1 cellular context compared by ENCODE assay signal in genomic region chr10:132145521-132146185, GRCh38.
TF ChIP-seq lines count a peak whose summit lies in the region.

No MANE protein-coding gene starts in this region.

TF ChIP-seq in HepG2, 621 proteins besides CTCF, POLR2A, EP300 and RAD21 (continued from another document):
- TF ChIP-seq ZNF75D (CRISPR knock-in tag; IDR thresholded peaks at IDR 0.05; ENCODE audit: borderline replicate concordance) (no peak), ZNF549 (CRISPR knock-in tag; IDR thresholded peaks at IDR 0.05) (no peak), ZNF282 (IDR thresholded peaks at IDR 0.05; ENCODE audit: partially characterized antibody) (no peak), ZNF768 (CRISPR knock-in tag; IDR thresholded peaks at IDR 0.05) (no peak), ATAD3A (CRISPR knock-in tag; IDR thresholded peaks at IDR 0.05) (no peak), TBX3 (IDR thresholded peaks at IDR 0.05; ENCODE audit: borderline replicate concordance) (no peak), MAFK (conservative IDR thresholded peaks at IDR 0.05 in 1 of 2, IDR thresholded peaks at IDR 0.05 in 1 of 2; ENCODE audit: low read length in 2 of 2) (no peak), ZFP41 (CRISPR knock-in tag; IDR thresholded peaks at IDR 0.05; ENCODE audit: borderline replicate concordance) (no peak), ZSCAN20 (CRISPR knock-in tag; IDR thresholded peaks at IDR 0.05; ENCODE audit: borderline replicate concordance) (no peak), MAFF (IDR thresholded peaks at IDR 0.05; ENCODE audit: low read depth, low read length) (no peak), ZNF792 (CRISPR knock-in tag; IDR thresholded peaks at IDR 0.05) (no peak), ELK4 (CRISPR knock-in tag; IDR thresholded peaks at IDR 0.05; ENCODE audit: borderline replicate concordance) (no peak)
